Comparison of ENCODE assay signal across 10 cellular contexts in genomic region chr5:77910789-77911188, GRCh38.
"Had no signal": no experiment of that assay in that cellular context is flagged by ENCODE, and none has a peak within 500 bp of the region (broad histone marks: within the 10 kb centered on the region; RNA-seq: fewer than 3 reads in every experiment).

No MANE protein-coding gene starts in this region.

- DNase-seq: GM23248, GOT3, H7, H9, HCEC 1CT, HFFc6 had no signal

- H3K4me3 ChIP-seq: GM23248, HAP-1 had no signal

- ATAC-seq: HCT116 had no signal

- H3K9me3 Mint-ChIP-seq: HFFc6 had no signal

- H3K9me3 ChIP-seq: HAP-1 had no signal

- H3K27ac Mint-ChIP-seq: H9, HFFc6 had no signal

- H3K9ac ChIP-seq: GM23248 had no signal

- H3K4me3 Mint-ChIP-seq: H9, HFFc6 had no signal

- H3K27ac ChIP-seq: GM23248 had no signal

- H2AFZ ChIP-seq: GM23248 had no signal

- H3K36me3 ChIP-seq: HAP-1 had no signal

- FAIRE-seq: H1, H54 had no signal
